18 cellular contexts compared by ENCODE assay signal in the genomic region with DNA sequence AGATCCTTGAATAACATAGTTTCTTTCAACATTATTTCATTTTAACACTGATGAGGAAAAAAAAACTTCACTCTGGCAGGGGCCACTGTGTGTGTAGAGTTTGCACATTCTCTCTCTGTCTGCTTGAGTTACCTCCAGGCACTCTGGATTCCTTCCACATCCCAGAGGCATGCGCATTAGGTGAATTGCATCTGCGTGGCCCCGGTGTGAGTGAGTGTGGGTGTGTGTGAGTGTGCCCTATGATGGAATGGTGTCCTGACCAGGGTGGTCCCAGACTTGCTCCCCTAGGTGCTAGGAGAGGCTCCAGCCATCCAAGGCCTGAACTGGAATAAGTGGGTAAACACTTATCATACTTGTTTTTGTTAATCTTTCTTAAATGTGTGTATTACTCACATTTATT.
DNase-seq lines count a peak whose midpoint lies in the region; ATAC-seq and TF ChIP-seq lines count a peak whose summit lies in the region.
"Had no signal": no experiment of that assay in that cellular context is flagged by ENCODE, and none has a peak within 500 bp of the region (broad histone marks: within the 10 kb centered on the region; RNA-seq: fewer than 3 reads in every experiment).

No MANE protein-coding gene starts in this region.

- no peak for TF ChIP-seq POLR2A in IMR-90 (IDR thresholded peaks at IDR 0.05; ENCODE audit: low read depth, low read length)

- H3K27me3 ChIP-seq in IMR-90 (ENCODE audit: control insufficient read depth, insufficient read depth, low read length) (no peaks in the 10 kb centered on the region), trophoblast cell (ENCODE audit: insufficient read depth, low read length) (no peaks in the 10 kb centered on the region), aorta (ENCODE audit: control insufficient read depth in 1 of 2, insufficient read depth in 2 of 2, low read length in 1 of 2) (no peaks in the 10 kb centered on the region)
- H3K27me3 ChIP-seq: BE2C had no signal

- no peak for TF ChIP-seq RAD21 in IMR-90 (IDR thresholded peaks at IDR 0.05; ENCODE audit: low read length)

- POLR2A ChIA-PET in IMR-90 (lab: Charles Lee; ENCODE audit: unreplicated experiment) = no interaction called here

- no TSS peak for BruUV-seq in IMR-90 (replicated peaks; lab: Mats Ljungman, UMichigan)

- H3K56ac ChIP-seq in IMR-90 (ENCODE audit: extremely low read depth, insufficient read depth, low read length) = no peak overlapping the region

- H3K18ac ChIP-seq in IMR-90 (ENCODE audit: low read depth, low read length) (no peak overlapping the region), trophoblast cell (ENCODE audit: low read length) (no peak overlapping the region)

- H4K12ac ChIP-seq in trophoblast cell (ENCODE audit: low read depth, low read length) = no peak overlapping the region

- H2BK120ac ChIP-seq in IMR-90 (ENCODE audit: low read depth, low read length) = no peak overlapping the region
- no peak overlapping the region for H2BK120ac ChIP-seq in trophoblast cell (ENCODE audit: insufficient read depth, low read length, poor library complexity)

- no peak for TF ChIP-seq CTCF in IMR-90 (conservative IDR thresholded peaks at IDR 0.05; ENCODE audit: low read depth, low read length)

- H2BK20ac ChIP-seq in IMR-90 (ENCODE audit: low read depth, low read length) = no peak overlapping the region

- no peaks in the 10 kb centered on the region for H4K20me1 ChIP-seq in IMR-90 (ENCODE audit: insufficient read depth, low read length)

- H2BK12ac ChIP-seq in trophoblast cell (ENCODE audit: low read length) = no peak overlapping the region

- H2AK5ac ChIP-seq in IMR-90 (ENCODE audit: low read depth, low read length) (no peak overlapping the region), trophoblast cell (ENCODE audit: low read length) (no peak overlapping the region)

- H3K4ac ChIP-seq in IMR-90 (ENCODE audit: low read depth, low read length) (no peak overlapping the region), trophoblast cell (ENCODE audit: low read depth, low read length) (no peak overlapping the region)

- DNase-seq in IMR-90 (no peak), islet precursor cell (peak; percentile 64), trophoblast cell (no peak), aorta (no peak), NCI-H510A treated with DMSO at 0.1 percent for 48 hours (lab: John Stamatoyannopoulos, UW) (no peak)
- no peak for DNase-seq in stimulated activated CD4-positive, alpha-beta T cell treated with anti-CD3 and anti-CD28 coated beads, Interleukin-15, amount 100 ng/mL, for 24 hours
- no peak for DNase-seq in activated effector memory CD4-positive, alpha-beta T cell treated with anti-CD3 and anti-CD28 coated beads, Interleukin-2, amount 50 U/mL, for 16 hours
- DNase-seq: ACHN; BE2C; C1 segment of cervical spinal cord; CD4-positive, CD25-positive, alpha-beta regulatory T cell; COR-L47; DMS 273 treated with DMSO at 0.1 percent for 48 hours; DMS53; DND-41; EL; GM23248 had no signal

- H3K27ac ChIP-seq in IMR-90 (ENCODE audit: insufficient read depth, low read length) (no peak overlapping the region), trophoblast cell (ENCODE audit: low read depth, low read length) (no peak overlapping the region), aorta (ENCODE audit: low read depth in 1 of 2, low read length in 2 of 2) (no peak overlapping the region)
- H3K27ac ChIP-seq: GM23248 had no signal

- intact Hi-C loops in IMR-90 (cut with micrococcal nuclease) = loop anchor here (5.0 kb wide), 1 partner anchor 1181 kb away; no protein-coding TSS in a partner anchor
- intact Hi-C loops in aorta (cut with DNase I) = no loop called here

- H2BK5ac ChIP-seq in IMR-90 (ENCODE audit: low read depth, low read length, poor library complexity, severe bottlenecking) (no peak overlapping the region), trophoblast cell (ENCODE audit: low read depth, low read length, poor library complexity) (no peak overlapping the region)

- H4K8ac ChIP-seq in IMR-90 (ENCODE audit: low read depth in 2 of 2, low read length in 2 of 2) (no peak overlapping the region), trophoblast cell (ENCODE audit: low read depth, low read length) (no peak overlapping the region)

- ATAC-seq in IMR-90 (ENCODE audit: low read depth) (no peak), aorta (ENCODE audit: low FRiP score) (peak; percentile 56)

- H3K4me3 ChIP-seq in IMR-90 (ENCODE audit: insufficient read depth, low read depth, low read length) (no peak overlapping the region), trophoblast cell (ENCODE audit: low read depth, low read length) (no peak overlapping the region), aorta (ENCODE audit: low read length in 2 of 2) (no peak overlapping the region)
- H3K4me3 ChIP-seq: GM23248, HAP-1 had no signal

- CTCF ChIA-PET in IMR-90 (lab: Yijun Ruan, JAX) = no interaction called here

- no peaks in the 10 kb centered on the region for H3K79me2 ChIP-seq in trophoblast cell (ENCODE audit: control insufficient read depth, insufficient read depth, low read length, poor library complexity)

- H3K9me1 ChIP-seq in IMR-90 (ENCODE audit: insufficient read depth, low read length) = no peaks in the 10 kb centered on the region; the same call in 1 of the 2 replicates

- H2AK9ac ChIP-seq in IMR-90 (replicated peaks; ENCODE audit: low read depth, low read length, poor library complexity) = no peak overlapping the region

- H3K9me3 ChIP-seq in IMR-90 (ENCODE audit: control insufficient read depth, insufficient read depth, low read length) (no peaks in the 10 kb centered on the region), trophoblast cell (ENCODE audit: insufficient read depth, low read depth, low read length) (no peaks in the 10 kb centered on the region), aorta (ENCODE audit: control insufficient read depth, low read length) (no peaks in the 10 kb centered on the region)
- H3K9me3 ChIP-seq: BE2C, HAP-1 had no signal

- no peak overlapping the region for H4K5ac ChIP-seq in IMR-90 (ENCODE audit: low read depth, low read length)

- H2AFZ ChIP-seq in IMR-90 (replicated peaks; ENCODE audit: low read length, poor library complexity) (peak overlapping the region; percentile 28), trophoblast cell (ENCODE audit: insufficient read depth, low read length, poor library complexity) (no peak overlapping the region)
- H2AFZ ChIP-seq: GM23248 had no signal

- H2BK15ac ChIP-seq in IMR-90 (ENCODE audit: low read depth, low read length) = no peak overlapping the region

- H3K14ac ChIP-seq in IMR-90 (replicated peaks; ENCODE audit: low read depth, low read length) (peak overlapping the region; percentile 62; the same call in 1 of the 2 replicates), trophoblast cell (ENCODE audit: low read length) (no peak overlapping the region)

- no peak overlapping the region for H3K9ac ChIP-seq in IMR-90 (ENCODE audit: low read depth, low read length)
- no peak overlapping the region for H3K9ac ChIP-seq in trophoblast cell (ENCODE audit: low read length)
- H3K9ac ChIP-seq: GM23248 had no signal

- H3K23ac ChIP-seq in IMR-90 (ENCODE audit: low read depth, low read length) (no peak overlapping the region), trophoblast cell (ENCODE audit: low read length) (no peak overlapping the region)

- H3K79me1 ChIP-seq in IMR-90 (ENCODE audit: low read depth in 1 of 2, low read length in 2 of 2) (no peaks in the 10 kb centered on the region), trophoblast cell (ENCODE audit: low read length) (no peaks in the 10 kb centered on the region)

- no CpG with 5 or more reads among the region's 3 CpGs for WGBS in IMR-90 (ENCODE audit: extremely low coverage in 2 of 2, insufficient read length in 1 of 2), 2 experiments
- WGBS in trophoblast cell (ENCODE audit: extremely low coverage, insufficient coverage, insufficient read length) = no CpG with 5 or more reads among the region's 3 CpGs
- WGBS in aorta, 2 donors = 40 to 61% methylated on average over 3 of the region's 3 CpGs

- H3K4me1 ChIP-seq in IMR-90 (ENCODE audit: control insufficient read depth, insufficient read depth, low read length) = no peaks in the 10 kb centered on the region
- H3K4me1 ChIP-seq in trophoblast cell (ENCODE audit: control insufficient read depth in 1 of 2, insufficient read depth in 2 of 2, low read length in 2 of 2) = peaks cover 0 to 2% of the 10 kb centered on the region in 2 experiments
- H3K4me1 ChIP-seq in aorta (ENCODE audit: control insufficient read depth in 1 of 2, insufficient read depth in 2 of 2, low read length in 2 of 2) = no peaks in the 10 kb centered on the region
- H3K4me1 ChIP-seq: BE2C, HAP-1 had no signal

- no peak overlapping the region for H3K4me2 ChIP-seq in IMR-90 (ENCODE audit: low read depth, low read length)
- no peak overlapping the region for H3K4me2 ChIP-seq in trophoblast cell (ENCODE audit: low read length)

- H3K36me3 ChIP-seq in IMR-90 (ENCODE audit: control insufficient read depth, insufficient read depth, low read length) (no peaks in the 10 kb centered on the region), trophoblast cell (ENCODE audit: control insufficient read depth in 1 of 2, insufficient read depth in 2 of 2, low read length in 2 of 2) (no peaks in the 10 kb centered on the region), aorta (ENCODE audit: control insufficient read depth in 1 of 2, insufficient read depth in 2 of 2, low read length in 1 of 2) (no peaks in the 10 kb centered on the region)
- H3K36me3 ChIP-seq: BE2C, HAP-1 had no signal

- H4K91ac ChIP-seq in IMR-90 (ENCODE audit: insufficient read depth, low read depth, low read length) = no peak overlapping the region
- peak overlapping the region; percentile 47 for H4K91ac ChIP-seq in trophoblast cell (ENCODE audit: low read depth, low read length)

- in situ Hi-C loops in IMR-90 (cut with MboI; ENCODE audit: low sequenced_read_pairs) = no loop called here

- dilution Hi-C loops in IMR-90 (cut with HindIII; ENCODE audit: low sequenced_read_pairs, unreplicated experiment) = no loop called here

TF ChIP-seq in IMR-90, 13 proteins besides CTCF, POLR2A, EP300 and RAD21 (continues in another document):
- TF ChIP-seq MXI1 (IDR thresholded peaks at IDR 0.05; ENCODE audit: borderline replicate concordance, low read depth, low read length) (no peak), NFE2L2 (IDR thresholded peaks at IDR 0.05; ENCODE audit: low read depth, low read length) (no peak), RFX5 (IDR thresholded peaks at IDR 0.05; ENCODE audit: low read depth, low read length) (no peak), MAFK (IDR thresholded peaks at IDR 0.05; ENCODE audit: low read depth, low read length) (no peak), MAZ (IDR thresholded peaks at IDR 0.05; ENCODE audit: borderline replicate concordance, low read depth, low read length) (no peak)
- TF ChIP-seq, protein P1, sequence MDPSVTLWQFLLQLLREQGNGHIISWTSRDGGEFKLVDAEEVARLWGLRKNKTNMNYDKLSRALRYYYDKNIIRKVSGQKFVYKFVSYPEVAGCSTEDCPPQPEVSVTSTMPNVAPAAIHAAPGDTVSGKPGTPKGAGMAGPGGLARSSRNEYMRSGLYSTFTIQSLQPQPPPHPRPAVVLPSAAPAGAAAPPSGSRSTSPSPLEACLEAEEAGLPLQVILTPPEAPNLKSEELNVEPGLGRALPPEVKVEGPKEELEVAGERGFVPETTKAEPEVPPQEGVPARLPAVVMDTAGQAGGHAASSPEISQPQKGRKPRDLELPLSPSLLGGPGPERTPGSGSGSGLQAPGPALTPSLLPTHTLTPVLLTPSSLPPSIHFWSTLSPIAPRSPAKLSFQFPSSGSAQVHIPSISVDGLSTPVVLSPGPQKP (IDR thresholded peaks at IDR 0.05; ENCODE audit: borderline replicate concordance, low read depth, low read length) = no peak
